In the genomic region with DNA sequence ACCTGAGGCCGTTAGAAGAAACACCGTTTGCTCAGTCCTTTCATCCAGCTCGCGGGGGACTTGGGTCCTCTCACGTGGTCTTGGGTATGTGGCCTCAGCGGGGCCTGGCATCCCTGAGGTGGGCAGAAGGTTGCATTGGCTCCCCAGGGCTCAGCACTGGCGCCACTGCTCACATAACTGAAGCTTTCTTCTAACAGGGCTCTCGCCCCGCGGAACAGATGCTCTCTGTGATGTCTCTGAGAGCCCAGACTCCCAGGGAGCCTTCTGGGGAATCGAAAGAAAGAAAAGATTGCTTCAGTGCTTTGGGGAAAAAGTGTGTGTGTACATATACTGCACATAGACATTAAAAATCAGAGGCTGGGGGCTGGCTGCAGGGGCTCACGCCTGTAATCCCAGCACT, we compare ENCODE assay signal across 20 cellular contexts. TPM values are rescaled to one million over a fixed set of nuclear protein-coding genes. Genes with fewer than 3 reads are reported as not detected.
DNase-seq lines count a peak whose midpoint lies in the region; ATAC-seq and TF ChIP-seq lines count a peak whose summit lies in the region.
"Had no signal": no experiment of that assay in that cellular context is flagged by ENCODE, and none has a peak within 500 bp of the region (broad histone marks: within the 10 kb centered on the region; RNA-seq: fewer than 3 reads in every experiment).

No MANE protein-coding gene starts in this region.

- H3K27ac ChIP-seq in GM23338 (ENCODE audit: low read depth) (peak overlapping the region; percentile 45; the same call in 1 of the 2 replicates), cingulate gyrus (ENCODE audit: low read depth, low read length) (peak overlapping the region; percentile 39), substantia nigra (ENCODE audit: low read depth, low read length, poor library complexity, severe bottlenecking) (peak overlapping the region; percentile 40), spleen (peak overlapping the region in 4 of 8 donors; percentile 29 to 69 (median 56))
- H3K27ac ChIP-seq: SK-N-MC had no signal

- no peaks in the 10 kb centered on the region for H3K36me3 ChIP-seq in GM23338 (ENCODE audit: insufficient read depth)
- peaks cover 0 to 62% (median 9%) of the 10 kb centered on the region in 6 donors for H3K36me3 ChIP-seq in spleen

- no peaks in the 10 kb centered on the region for H3K9me3 Mint-ChIP-seq in GM23338

- no peak overlapping the region for H2AFZ ChIP-seq in GM23338

- H3K9me2 ChIP-seq in GM23338 (ENCODE audit: insufficient read depth) = no peaks in the 10 kb centered on the region

- TF ChIP-seq POLR2A in spleen (IDR thresholded peaks at IDR 0.05) = no peak

- H3K79me2 ChIP-seq in GM23338 (replicated peaks; ENCODE audit: insufficient read depth) = peaks cover 91% of the 10 kb centered on the region

- H3K9me3 ChIP-seq in spleen = peaks cover 0 to 13% (median 6%) of the 10 kb centered on the region in 8 donors

- H3K4me1 Mint-ChIP-seq in GM23338 = peaks cover 6% of the 10 kb centered on the region; the same call in 2 of the 3 replicates

- H3K4me2 ChIP-seq in GM23338 = no peak overlapping the region

- H3K27me3 ChIP-seq in GM23338 (ENCODE audit: insufficient read depth) = no peaks in the 10 kb centered on the region
- H3K27me3 ChIP-seq in spleen (replicated peaks in 1 of 7) = no peaks in the 10 kb centered on the region
- H3K27me3 ChIP-seq: MG63 had no signal

- TF ChIP-seq CTCF in GM23338 (conservative IDR thresholded peaks at IDR 0.05; ENCODE audit: low read depth in 2 of 2) (no peak), spleen (IDR thresholded peaks at IDR 0.05 in 8 of 11, conservative IDR thresholded peaks at IDR 0.05 in 3 of 11) (no peak)

- H3K36me3 Mint-ChIP-seq in GM23338 (ENCODE audit: low read depth) = no peaks in the 10 kb centered on the region; the same call in 1 of the 3 replicates

- H3K27ac Mint-ChIP-seq in GM23338 = 0 out of 2 replicates have a peak overlapping the region, but pooled peaks have one; percentile 40
- H3K27ac Mint-ChIP-seq: CD4-positive, CD25-positive, alpha-beta regulatory T cell had no signal

- H3K4me1 ChIP-seq in GM23338 (ENCODE audit: insufficient read depth) (no peaks in the 10 kb centered on the region), spleen (peaks cover 0 to 98% (median 37%) of the 10 kb centered on the region in 6 donors)
- H3K4me1 ChIP-seq: HAP-1 had no signal

- WGBS in spleen, 5 donors = 91 to 93% (median 92%) methylated on average over 12 of the region's 12 CpGs

- H3F3A ChIP-seq in GM23338 (replicated peaks; ENCODE audit: low read depth) = no peaks in the 10 kb centered on the region

- peaks cover 9% of the 10 kb centered on the region for H3K27me3 Mint-ChIP-seq in GM23338 (ENCODE audit: insufficient read depth, low read depth, poor library complexity)
- H3K27me3 Mint-ChIP-seq: CD4-positive, CD25-positive, alpha-beta regulatory T cell had no signal

- H3K4me3 ChIP-seq in GM23338 (no peak overlapping the region), spleen (no peak overlapping the region)
- H3K4me3 ChIP-seq: HAP-1, MG63, SK-N-MC had no signal

- ATAC-seq in GM23338 = no peak
- ATAC-seq: Panc1 had no signal

- DNase-seq in GM23338 (ENCODE audit: low spot score) = no peak
- DNase-seq in medulla oblongata (ENCODE audit: extremely low spot score) = peak; percentile 51
- DNase-seq in substantia nigra (lab: John Stamatoyannopoulos, UW) = peak in 3 of 49 donors; percentile 15 to 30 (median 27)
- DNase-seq in dermis blood vessel endothelial cell = no peak
- no peak for DNase-seq in spleen
- no peak for DNase-seq in NCI-H146 (lab: John Stamatoyannopoulos, UW)
- DNase-seq: CD4-positive, CD25-positive, alpha-beta regulatory T cell; IMR-90; KG1; MG63; NCI-H1694; NCI-H2029 treated with DMSO at 0.1 percent for 48 hours; NCI-H226; NCI-H510A; NCI-H69; SIG-M5 had no signal

- intact Hi-C loops in spleen (cut with DNase I; ENCODE audit: low total_unique reads) = no loop called here

- peaks cover 10% of the 10 kb centered on the region for H4K20me1 ChIP-seq in GM23338 (replicated peaks; ENCODE audit: insufficient read depth)

- H3K4me3 Mint-ChIP-seq in GM23338 = no peak overlapping the region
- H3K4me3 Mint-ChIP-seq: CD4-positive, CD25-positive, alpha-beta regulatory T cell had no signal

TF ChIP-seq in GM23338, 12 proteins besides CTCF, POLR2A, EP300 and RAD21 (continues in another document):
- TF ChIP-seq, protein P1, sequence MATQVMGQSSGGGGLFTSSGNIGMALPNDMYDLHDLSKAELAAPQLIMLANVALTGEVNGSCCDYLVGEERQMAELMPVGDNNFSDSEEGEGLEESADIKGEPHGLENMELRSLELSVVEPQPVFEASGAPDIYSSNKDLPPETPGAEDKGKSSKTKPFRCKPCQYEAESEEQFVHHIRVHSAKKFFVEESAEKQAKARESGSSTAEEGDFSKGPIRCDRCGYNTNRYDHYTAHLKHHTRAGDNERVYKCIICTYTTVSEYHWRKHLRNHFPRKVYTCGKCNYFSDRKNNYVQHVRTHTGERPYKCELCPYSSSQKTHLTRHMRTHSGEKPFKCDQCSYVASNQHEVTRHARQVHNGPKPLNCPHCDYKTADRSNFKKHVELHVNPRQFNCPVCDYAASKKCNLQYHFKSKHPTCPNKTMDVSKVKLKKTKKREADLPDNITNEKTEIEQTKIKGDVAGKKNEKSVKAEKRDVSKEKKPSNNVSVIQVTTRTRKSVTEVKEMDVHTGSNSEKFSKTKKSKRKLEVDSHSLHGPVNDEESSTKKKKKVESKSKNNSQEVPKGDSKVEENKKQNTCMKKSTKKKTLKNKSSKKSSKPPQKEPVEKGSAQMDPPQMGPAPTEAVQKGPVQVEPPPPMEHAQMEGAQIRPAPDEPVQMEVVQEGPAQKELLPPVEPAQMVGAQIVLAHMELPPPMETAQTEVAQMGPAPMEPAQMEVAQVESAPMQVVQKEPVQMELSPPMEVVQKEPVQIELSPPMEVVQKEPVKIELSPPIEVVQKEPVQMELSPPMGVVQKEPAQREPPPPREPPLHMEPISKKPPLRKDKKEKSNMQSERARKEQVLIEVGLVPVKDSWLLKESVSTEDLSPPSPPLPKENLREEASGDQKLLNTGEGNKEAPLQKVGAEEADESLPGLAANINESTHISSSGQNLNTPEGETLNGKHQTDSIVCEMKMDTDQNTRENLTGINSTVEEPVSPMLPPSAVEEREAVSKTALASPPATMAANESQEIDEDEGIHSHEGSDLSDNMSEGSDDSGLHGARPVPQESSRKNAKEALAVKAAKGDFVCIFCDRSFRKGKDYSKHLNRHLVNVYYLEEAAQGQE (IDR thresholded peaks at IDR 0.05; ENCODE audit: unreplicated experiment) = no peak
- TF ChIP-seq CREB1 (CRISPR knock-in tag; IDR thresholded peaks at IDR 0.05; ENCODE audit: low read depth) (no peak), EZH2 (IDR thresholded peaks at IDR 0.05; ENCODE audit: low read depth, unreplicated experiment) (no peak), STAT1 (IDR thresholded peaks at IDR 0.05; ENCODE audit: unreplicated experiment) (no peak), JUNB (IDR thresholded peaks at IDR 0.05; ENCODE audit: unreplicated experiment) (no peak)

RNA-seq across cellular contexts. Expression of a gene that starts 10.1 kb away (rescaled TPM):
- total RNA-seq in GM23338 (2014; rRNA removed; shearing (Covaris generic)) = 54.6 and 71.8 TPM in 2 replicates
- polyA plus RNA-seq in GM23338 (2016; fragmentation: Nextera tagmentation; extraction: Ambion mirVana) (10.5 and 13.1 TPM in 2 replicates), spleen (10 to 100 TPM in 1 of 3 donors, 1 to 10 TPM in 2; 7.6 to 26.9 (median 8.8) TPM)
- total RNA-seq in dermis blood vessel endothelial cell (29.3 and 46.0 TPM in 2 replicates), spleen (100 to 1,000 TPM in 1 of 7 donors, 10 to 100 TPM in 6; 65.6 to 132 (median 83.6) TPM)

RNA-seq across cellular contexts. Expression of a gene that starts 20.1 kb away (rescaled TPM):
- total RNA-seq in GM23338 (2014; rRNA removed; shearing (Covaris generic)) = 32.2 and 32.8 TPM in 2 replicates
- polyA plus RNA-seq in GM23338 (2016; fragmentation: Nextera tagmentation; extraction: Ambion mirVana) (20.7 and 23.9 TPM in 2 replicates), spleen (10 to 100 TPM; 12.6 to 33.6 (median 13.6) TPM)
- total RNA-seq in dermis blood vessel endothelial cell (5.9 and 13.4 TPM in 2 replicates), spleen (10 to 100 TPM; 10.0 to 29.2 (median 20.2) TPM)

RNA-seq across cellular contexts. Expression of a gene that starts 58.6 kb away (rescaled TPM):
- total RNA-seq in GM23338 (2014; rRNA removed; shearing (Covaris generic)) = 65.1 and 80.4 TPM in 2 replicates
- 37.1 and 39.0 TPM in 2 replicates for polyA plus RNA-seq in GM23338 (2016; fragmentation: Nextera tagmentation; extraction: Ambion mirVana)
- total RNA-seq in dermis blood vessel endothelial cell = 34.4 and 39.0 TPM in 2 replicates
- total RNA-seq in spleen = 10 to 100 TPM; 26.2 to 37.4 (median 27.6) TPM
- 10 to 100 TPM; 29.0 to 47.2 (median 38.8) TPM for polyA plus RNA-seq in spleen
